Comparison of ENCODE assay signal across 24 cellular contexts in the genomic region with DNA sequence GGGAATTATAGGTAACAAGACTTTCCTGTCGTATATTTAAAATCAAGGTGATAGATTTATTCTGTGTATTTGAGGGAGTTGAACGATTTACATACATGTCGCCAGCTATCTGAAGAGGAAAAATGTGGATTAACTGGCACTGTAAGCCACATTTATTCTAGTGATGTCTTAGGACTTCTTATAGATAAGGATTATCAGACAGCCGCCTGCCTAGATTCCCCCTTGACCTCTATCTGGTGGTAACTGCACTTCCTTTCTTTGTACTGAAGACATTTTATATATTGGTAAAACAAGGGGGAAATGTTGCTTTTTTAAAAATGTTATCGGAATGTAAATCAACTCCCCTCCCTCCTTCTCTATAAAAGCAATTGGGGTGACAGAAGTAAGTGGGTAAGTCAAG. TPM values are rescaled to one million over a fixed set of nuclear protein-coding genes. Genes with fewer than 3 reads are reported as not detected.
"Had no signal": no experiment of that assay in that cellular context is flagged by ENCODE, and none has a peak within 500 bp of the region (broad histone marks: within the 10 kb centered on the region; RNA-seq: fewer than 3 reads in every experiment).

No MANE protein-coding gene starts in this region.

- H3K27ac ChIP-seq: ascending aorta, body of pancreas had no signal

- ATAC-seq: activated CD8-positive, alpha-beta T cell treated with anti-CD3 and anti-CD28 coated beads for 36 hours; activated naive CD4-positive, alpha-beta T cell treated with anti-CD3 and anti-CD28 coated beads, Interleukin-2, amount 50 U/mL, for 72 hours; activated naive CD8-positive, alpha-beta T cell treated with anti-CD3 and anti-CD28 coated beads, Interleukin-2, amount 50 U/mL, for 24 hours; body of pancreas; PC-3 had no signal

- DNase-seq: activated CD4-positive, CD25-positive, alpha-beta regulatory T cell; activated CD8-positive, alpha-beta memory T cell treated with anti-CD3 and anti-CD28 coated beads, Interleukin-2, amount 50 U/mL, for 4 hours; activated CD8-positive, alpha-beta T cell treated with anti-CD3 and anti-CD28 coated beads for 36 hours; activated effector memory CD4-positive, alpha-beta T cell treated with anti-CD3 and anti-CD28 coated beads, Interleukin-2, amount 50 U/mL, for 16 hours; activated naive CD4-positive, alpha-beta T cell treated with Interleukin-2 at 50 U/mL for 16 hours; activated naive CD8-positive, alpha-beta T cell treated with anti-CD3 and anti-CD28 coated beads, Interleukin-2, amount 50 U/mL, for 24 hours; amniotic stem cell; body of pancreas; MG63; MV-4-11; NCI-H1092 treated with DMSO at 0.1 percent for 48 hours; NCI-H1417 treated with DMSO at 0.1 percent for 48 hours; NCI-H1694 treated with DMSO at 0.1 percent for 48 hours; NCI-H2029 treated with DMSO at 0.1 percent for 48 hours; NCI-H510A treated with DMSO at 0.1 percent for 48 hours; NCI-H69; NK-92 treated with Interleukin-12 subunit alpha and Interleukin-12 subunit beta, amount 100 ng/mL, for 24 hours; PC-3; SHP77 treated with DMSO at 0.1 percent for 48 hours; T-helper 2 cell; T1000 had no signal

- H3K27me3 Mint-ChIP-seq: activated CD8-positive, alpha-beta T cell treated with anti-CD3 and anti-CD28 coated beads for 36 hours; activated naive CD8-positive, alpha-beta T cell treated with anti-CD3 and anti-CD28 coated beads, Interleukin-2, amount 50 U/mL, for 24 hours had no signal

- H3K36me3 ChIP-seq: ascending aorta, MG63 had no signal

- H3K4me1 Mint-ChIP-seq: activated naive CD8-positive, alpha-beta T cell treated with anti-CD3 and anti-CD28 coated beads, Interleukin-2, amount 50 U/mL, for 24 hours had no signal

- H3K4me3 ChIP-seq: ascending aorta, body of pancreas, MG63 had no signal

- H3K4me1 ChIP-seq: ascending aorta, body of pancreas had no signal

- H3K4me3 Mint-ChIP-seq: activated CD8-positive, alpha-beta T cell treated with anti-CD3 and anti-CD28 coated beads for 36 hours; activated naive CD8-positive, alpha-beta T cell treated with anti-CD3 and anti-CD28 coated beads, Interleukin-2, amount 50 U/mL, for 24 hours; activated T-helper 1 cell treated with anti-CD3 and anti-CD28 coated beads, Interleukin-12 subunit alpha, Interleukin-12 subunit beta, Interleukin-2, Interleukin-4 antibody, amounts not matched to agents 30 ng/mL and 10 ng/mL and 1 ng/mL, durations not matched to agents 14 hours and 24 hours and 36 hours had no signal

- H3K27ac Mint-ChIP-seq: activated CD8-positive, alpha-beta T cell treated with anti-CD3 and anti-CD28 coated beads for 36 hours; activated naive CD8-positive, alpha-beta T cell treated with anti-CD3 and anti-CD28 coated beads, Interleukin-2, amount 50 U/mL, for 24 hours; activated T-helper 1 cell treated with anti-CD3 and anti-CD28 coated beads, Interleukin-12 subunit alpha, Interleukin-12 subunit beta, Interleukin-2, Interleukin-4 antibody, amounts not matched to agents 30 ng/mL and 10 ng/mL and 1 ng/mL, durations not matched to agents 14 hours and 24 hours and 36 hours had no signal

- H3K27me3 ChIP-seq: ascending aorta, body of pancreas, MG63 had no signal

- H3K9me3 Mint-ChIP-seq: activated CD8-positive, alpha-beta T cell treated with anti-CD3 and anti-CD28 coated beads for 36 hours; activated naive CD4-positive, alpha-beta T cell treated with anti-CD3 and anti-CD28 coated beads, Interleukin-2, amount 50 U/mL, for 72 hours; activated naive CD8-positive, alpha-beta T cell treated with anti-CD3 and anti-CD28 coated beads, Interleukin-2, amount 50 U/mL, for 24 hours; activated T-helper 1 cell treated with anti-CD3 and anti-CD28 coated beads, Interleukin-12 subunit alpha, Interleukin-12 subunit beta, Interleukin-2, Interleukin-4 antibody, amounts not matched to agents 30 ng/mL and 10 ng/mL and 1 ng/mL, durations not matched to agents 14 hours and 24 hours and 36 hours had no signal

- H3K9me3 ChIP-seq: ascending aorta, body of pancreas, MG63 had no signal

RNA-seq across cellular contexts. Expression of a gene that starts 39.3 kb away (rescaled TPM):
- total RNA-seq: activated CD8-positive, alpha-beta T cell treated with anti-CD3 and anti-CD28 coated beads for 36 hours; activated naive CD4-positive, alpha-beta T cell treated with anti-CD3 and anti-CD28 coated beads, Interleukin-2, amount 50 U/mL, for 72 hours; activated T-helper 1 cell treated with anti-CD3 and anti-CD28 coated beads, Interleukin-12 subunit alpha, Interleukin-12 subunit beta, Interleukin-2, Interleukin-4 antibody, amounts not matched to agents 30 ng/mL and 10 ng/mL and 1 ng/mL, durations not matched to agents 14 hours and 24 hours and 36 hours; ascending aorta had no signal
